3 cellular contexts compared by ENCODE assay signal in genomic region chr13:110339975-110340550, GRCh38.
TF ChIP-seq lines count a peak whose summit lies in the region.

No MANE protein-coding gene starts in this region.

TF ChIP-seq in liver, 16 proteins besides CTCF, POLR2A, EP300 and RAD21:
- TF ChIP-seq NR2F2 (IDR thresholded peaks at IDR 0.05) (no peak), FOXA1 (IDR thresholded peaks at IDR 0.05) (no peak), HNF4G (IDR thresholded peaks at IDR 0.05) (no peak), EGR1 (IDR thresholded peaks at IDR 0.05; ENCODE audit: low read depth in 2 of 2) (no peak), MAX (IDR thresholded peaks at IDR 0.05) (no peak), HNF4A (conservative IDR thresholded peaks at IDR 0.05) (no peak), JUND (IDR thresholded peaks at IDR 0.05) (no peak), FOXA2 (IDR thresholded peaks at IDR 0.05) (no peak), YY1 (IDR thresholded peaks at IDR 0.05) (no peak)

TF ChIP-seq in HepG2, 621 proteins besides CTCF, POLR2A, EP300 and RAD21:
- no peak for TF ChIP-seq ZNF441 (CRISPR knock-in tag; IDR thresholded peaks at IDR 0.05; ENCODE audit: borderline replicate concordance)
- TF ChIP-seq ZZZ3 (CRISPR knock-in tag; IDR thresholded peaks at IDR 0.05; ENCODE audit: borderline replicate concordance) = no peak
- TF ChIP-seq EHMT2 (IDR thresholded peaks at IDR 0.05; ENCODE audit: borderline replicate concordance, low read depth, low read length) = no peak
- TF ChIP-seq DMAP1 (CRISPR knock-in tag; IDR thresholded peaks at IDR 0.05) = no peak
TF ChIP-seq in HepG2: peak in this region for 0.

TF ChIP-seq in GM12891, 5 proteins besides CTCF, POLR2A, EP300 and RAD21:
- no peak for TF ChIP-seq PAX5 (IDR thresholded peaks at IDR 0.05; ENCODE audit: insufficient read depth, low read length, severe bottlenecking)
- no peak for TF ChIP-seq POU2F2 (IDR thresholded peaks at IDR 0.05; ENCODE audit: low read depth, low read length)
- no peak for TF ChIP-seq SPI1 (IDR thresholded peaks at IDR 0.05; ENCODE audit: low read depth, low read length)
- no peak for TF ChIP-seq TAF1 (IDR thresholded peaks at IDR 0.05; ENCODE audit: low read depth, low read length)
- no peak for TF ChIP-seq POLR2AphosphoS5 (IDR thresholded peaks at IDR 0.05; ENCODE audit: low read depth, low read length)
